Comparison of ENCODE assay signal across 1 cellular context in the genomic region with DNA sequence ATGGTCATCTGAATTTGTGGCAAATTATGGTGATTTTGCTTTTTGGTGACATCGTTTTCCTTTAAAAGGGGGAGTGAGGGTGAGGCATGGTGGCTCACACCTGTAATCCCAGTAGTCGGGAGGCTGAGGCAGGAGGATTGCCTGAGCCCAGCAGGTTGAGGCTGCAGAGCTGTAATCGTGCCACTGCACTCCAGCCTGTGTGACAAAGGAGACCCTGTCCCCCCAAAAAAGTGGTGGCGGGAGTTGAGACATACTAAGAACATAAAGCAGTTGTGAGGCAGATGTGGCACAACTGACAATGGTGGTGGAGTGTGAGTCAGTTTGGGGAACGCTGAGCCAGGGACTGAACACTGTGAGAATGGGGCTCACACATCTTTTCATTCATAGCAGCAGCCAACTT.
TF ChIP-seq lines count a peak whose summit lies in the region.

No MANE protein-coding gene starts in this region.

TF ChIP-seq in IMR-90, 13 proteins besides CTCF, POLR2A, EP300 and RAD21:
- TF ChIP-seq BHLHE40 (IDR thresholded peaks at IDR 0.05; ENCODE audit: low read depth, low read length) (no peak), ELK1 (IDR thresholded peaks at IDR 0.05; ENCODE audit: borderline replicate concordance, low read depth, low read length) (no peak), CEBPB (IDR thresholded peaks at IDR 0.05; ENCODE audit: low read depth, low read length) (no peak), MXI1 (IDR thresholded peaks at IDR 0.05; ENCODE audit: borderline replicate concordance, low read depth, low read length) (no peak), NFE2L2 (IDR thresholded peaks at IDR 0.05; ENCODE audit: low read depth, low read length) (no peak)
